Comparison of ENCODE assay signal across 26 cellular contexts in genomic region chr20:64157878-64158277, GRCh38. TPM values are rescaled to one million over a fixed set of nuclear protein-coding genes. Genes with fewer than 3 reads are reported as not detected.
"Had no signal": no experiment of that assay in that cellular context is flagged by ENCODE, and none has a peak within 500 bp of the region (broad histone marks: within the 10 kb centered on the region; RNA-seq: fewer than 3 reads in every experiment).

No MANE protein-coding gene starts in this region.

- H3K9me3 ChIP-seq: adrenal gland, Peyer's patch, SJSA1 had no signal

- H3K4me1 ChIP-seq: adrenal gland, Peyer's patch, SJSA1 had no signal

- H3K4me3 ChIP-seq: adrenal gland, Peyer's patch, SJSA1 had no signal

- DNase-seq: activated CD4-positive, alpha-beta T cell treated with anti-CD3 and anti-CD28 coated beads for 48 hours; activated CD4-positive, alpha-beta T cell treated with anti-CD3 and anti-CD28 coated beads, Interleukin-2, amount 50 U/mL, for 4 hours; activated CD4-positive, CD25-positive, alpha-beta regulatory T cell treated with anti-CD3 and anti-CD28 coated beads, Interleukin-2, amount 50 U/mL, for 72 hours; activated CD8-positive, alpha-beta memory T cell treated with anti-CD3 and anti-CD28 coated beads, Interleukin-2, amount 50 U/mL, for 48 hours; activated CD8-positive, alpha-beta T cell treated with anti-CD3 and anti-CD28 coated beads, Interleukin-2, amount 10 ng/mL, durations not matched to agents 7 days and 5 days; activated naive CD4-positive, alpha-beta T cell treated with anti-CD3 and anti-CD28 coated beads, Interleukin-2, amount 50 U/mL, for 16 hours; activated naive CD8-positive, alpha-beta T cell treated with anti-CD3 and anti-CD28 coated beads, Interleukin-2, amount 10 ng/mL, durations not matched to agents 7 days and 5 days; activated T-cell treated with anti-CD3 and anti-CD28 coated beads, Interleukin-2, amount 50 U/mL, for 1 hour; adrenal gland; anterior cingulate cortex; cerebellar nuclear complex; Karpas-422; MM.1S; NCI-H146; NCI-H187 treated with DMSO at 0.1 percent for 48 hours; NCI-H345; NCI-H510A; NCI-H526 treated with DMSO at 0.1 percent for 48 hours; NCI-H82; Peyer's patch; SHP77 had no signal

- H3K27ac ChIP-seq: Peyer's patch, RWPE1, SJSA1 had no signal

- H3K36me3 ChIP-seq: adrenal gland, Peyer's patch, SJSA1 had no signal

- ATAC-seq: activated CD8-positive, alpha-beta T cell treated with anti-CD3 and anti-CD28 coated beads, Interleukin-2, amount 10 ng/mL, durations not matched to agents 7 days and 5 days; SK-N-SH treated with all-trans-retinoic acid at 6 μM for 48 hours; WTC11 had no signal

- H3K27me3 ChIP-seq: Peyer's patch had no signal

RNA-seq across cellular contexts. Expression of gene MYT1, which starts 6.4 kb away (rescaled TPM):
- total RNA-seq: activated CD8-positive, alpha-beta T cell treated with anti-CD3 and anti-CD28 coated beads, Interleukin-2, amount 10 ng/mL, durations not matched to agents 7 days and 5 days; cardiac septum; SJSA1 had no signal

RNA-seq across cellular contexts. Expression of gene NPBWR2, which starts 50.5 kb away (rescaled TPM):
- total RNA-seq: activated CD8-positive, alpha-beta T cell treated with anti-CD3 and anti-CD28 coated beads, Interleukin-2, amount 10 ng/mL, durations not matched to agents 7 days and 5 days; activated naive CD8-positive, alpha-beta T cell treated with anti-CD3 and anti-CD28 coated beads, Interleukin-2, amount 10 ng/mL, durations not matched to agents 7 days and 5 days; cardiac septum; Peyer's patch; SJSA1; WTC11 had no signal
